In the genomic region with DNA sequence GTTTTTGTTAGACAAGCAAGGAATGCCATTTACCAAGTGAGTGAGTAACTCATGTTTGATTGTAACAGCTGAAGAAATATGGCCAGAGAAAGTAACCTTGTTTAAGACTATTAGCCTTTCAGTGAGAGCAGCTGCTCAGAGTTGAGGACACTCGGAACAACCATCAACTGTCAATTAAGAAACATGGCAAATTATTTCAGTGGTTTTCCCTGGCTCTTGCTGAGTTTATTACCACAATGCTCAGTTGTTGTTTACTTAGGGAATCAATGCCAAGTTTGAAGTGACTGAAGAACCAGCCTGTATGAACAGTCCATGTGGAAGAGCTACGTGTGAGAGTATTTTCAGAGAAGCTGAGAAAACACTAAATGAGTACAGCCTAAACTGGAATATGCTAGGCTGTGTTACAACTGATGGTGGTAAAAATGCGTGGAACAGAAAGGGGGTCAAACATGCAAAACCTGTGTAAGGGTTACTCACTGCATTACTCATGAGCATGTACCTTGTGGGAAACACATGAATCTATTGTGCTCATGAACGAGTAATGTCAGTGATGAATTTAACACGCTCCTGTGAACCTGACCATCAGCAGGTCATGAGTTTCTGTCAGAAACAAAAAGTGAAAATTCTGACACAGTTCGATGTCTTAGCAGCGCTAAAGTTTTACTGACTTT, we compare ENCODE assay signal across 9 cellular contexts. TPM values are rescaled to one million over a fixed set of nuclear protein-coding genes. Genes with fewer than 3 reads are reported as not detected.
DNase-seq lines count a peak whose midpoint lies in the region; ATAC-seq and TF ChIP-seq lines count a peak whose summit lies in the region.
"Had no signal": no experiment of that assay in that cellular context is flagged by ENCODE, and none has a peak within 500 bp of the region (broad histone marks: within the 10 kb centered on the region; RNA-seq: fewer than 3 reads in every experiment).

No MANE protein-coding gene starts in this region.

- no peak for TF ChIP-seq EP300 in tibial nerve (IDR thresholded peaks at IDR 0.05)

- intact Hi-C loops in testis (cut with DNase I; ENCODE audit: low total_unique reads) = no loop called here

- H3K27me3 ChIP-seq in tibial nerve (no peaks in the 10 kb centered on the region), testis (no peaks in the 10 kb centered on the region)

- H3K9me3 ChIP-seq in tibial nerve (no peaks in the 10 kb centered on the region), testis (no peaks in the 10 kb centered on the region)

- H3K4me1 ChIP-seq in tibial nerve (peaks cover 0 to 62% (median 45%) of the 10 kb centered on the region in 4 donors), testis (peaks cover 8% of the 10 kb centered on the region)

- POLR2A ChIA-PET in activated CD8-positive, alpha-beta T cell treated with anti-CD3 and anti-CD28 coated beads, Interleukin-2, amount 10 ng/mL, durations not matched to agents 7 days and 5 days (lab: Charles Lee) = interaction anchor here (0.7 kb wide), 1 partner anchor 47 kb away, joined by 3 read pairs; no protein-coding TSS in a partner anchor

- no peak overlapping the region for H3K27ac Mint-ChIP-seq in activated CD8-positive, alpha-beta T cell treated with anti-CD3 and anti-CD28 coated beads, Interleukin-2, amount 10 ng/mL, durations not matched to agents 7 days and 5 days
- H3K27ac Mint-ChIP-seq in immature natural killer cell = peak overlapping the region; percentile 70 to 91 (median 79)
- H3K27ac Mint-ChIP-seq: T-helper 1 cell treated with Interleukin-12 subunit alpha and Interleukin-12 subunit beta and Interleukin-4 antibody, amounts not matched to agents 30 μg/mL and 1 μg/mL, for 36 hours had no signal

- TF ChIP-seq CTCF in tibial nerve (IDR thresholded peaks at IDR 0.05) (no peak), testis (IDR thresholded peaks at IDR 0.05) (no peak)

- WGBS in tibial nerve, 2 donors = 44 to 53% methylated on average over 7 of the region's 7 CpGs
- WGBS in testis, 2 donors = 69 to 74% methylated on average over 7 of the region's 7 CpGs

- H3K36me3 ChIP-seq in tibial nerve = no peaks in the 10 kb centered on the region
- no peaks in the 10 kb centered on the region for H3K36me3 ChIP-seq in testis (ENCODE audit: low read depth, missing control alignments)

- ATAC-seq in GM19395 (IDR thresholded peaks at IDR 0.05; ENCODE audit: unreplicated experiment) = peak; percentile 85
- ATAC-seq in HG03342 (IDR thresholded peaks at IDR 0.05; ENCODE audit: unreplicated experiment) = peak; percentile 86
- ATAC-seq in activated CD8-positive, alpha-beta T cell treated with anti-CD3 and anti-CD28 coated beads, Interleukin-2, amount 10 ng/mL, durations not matched to agents 7 days and 5 days = peak; percentile 25

- TF ChIP-seq POLR2A in tibial nerve (IDR thresholded peaks at IDR 0.05) = no peak
- no peak for TF ChIP-seq POLR2A in testis (IDR thresholded peaks at IDR 0.05)

- peaks cover 50% of the 10 kb centered on the region for H3K4me1 Mint-ChIP-seq in activated CD8-positive, alpha-beta T cell treated with anti-CD3 and anti-CD28 coated beads, Interleukin-2, amount 10 ng/mL, durations not matched to agents 7 days and 5 days (ENCODE audit: low read depth)
- peaks cover 83 to 100% of the 10 kb centered on the region in 2 donors for H3K4me1 Mint-ChIP-seq in immature natural killer cell

- H3K36me3 Mint-ChIP-seq in activated CD8-positive, alpha-beta T cell treated with anti-CD3 and anti-CD28 coated beads, Interleukin-2, amount 10 ng/mL, durations not matched to agents 7 days and 5 days (ENCODE audit: low read depth) = peaks cover 38% of the 10 kb centered on the region
- peaks cover 0 to 4% (median 4%) of the 10 kb centered on the region in 3 donors for H3K36me3 Mint-ChIP-seq in immature natural killer cell

- no peaks in the 10 kb centered on the region for H3K27me3 Mint-ChIP-seq in activated CD8-positive, alpha-beta T cell treated with anti-CD3 and anti-CD28 coated beads, Interleukin-2, amount 10 ng/mL, durations not matched to agents 7 days and 5 days (ENCODE audit: low read depth)
- peaks cover 2 to 6% (median 6%) of the 10 kb centered on the region in 3 donors for H3K27me3 Mint-ChIP-seq in immature natural killer cell (ENCODE audit: low read depth in 3 of 3)

- CTCF ChIA-PET in activated CD8-positive, alpha-beta T cell treated with anti-CD3 and anti-CD28 coated beads, Interleukin-2, amount 10 ng/mL, durations not matched to agents 7 days and 5 days (lab: Charles Lee) = interaction anchor here (0.9 to 1.6 kb wide), 3 partner anchors 10 to 85 kb away, joined by 3 to 4 read pairs (median 3); no protein-coding TSS in a partner anchor

- H3K27ac ChIP-seq in tibial nerve (peak overlapping the region in 2 of 4 donors; percentile 32 to 63), testis (peak overlapping the region in 1 of 2 donors; percentile 28)

- no peaks in the 10 kb centered on the region for H3K9me3 Mint-ChIP-seq in activated CD8-positive, alpha-beta T cell treated with anti-CD3 and anti-CD28 coated beads, Interleukin-2, amount 10 ng/mL, durations not matched to agents 7 days and 5 days (ENCODE audit: insufficient read depth)
- H3K9me3 Mint-ChIP-seq in immature natural killer cell = no peaks in the 10 kb centered on the region
- H3K9me3 Mint-ChIP-seq: T-helper 1 cell treated with Interleukin-12 subunit alpha and Interleukin-12 subunit beta and Interleukin-4 antibody, amounts not matched to agents 30 μg/mL and 1 μg/mL, for 36 hours had no signal

- H3K4me3 ChIP-seq in tibial nerve = no peak overlapping the region
- no peak overlapping the region for H3K4me3 ChIP-seq in testis

- peak; percentile 76 for DNase-seq in Daoy (ENCODE audit: low read depth)
- no peak for DNase-seq in activated CD8-positive, alpha-beta T cell treated with anti-CD3 and anti-CD28 coated beads, Interleukin-2, amount 10 ng/mL, durations not matched to agents 7 days and 5 days
- peak; percentile 39 to 51 (median 41) for DNase-seq in immature natural killer cell
- no peak for DNase-seq in tibial nerve (ENCODE audit: low spot score in 2 of 2)
- no peak for DNase-seq in testis
- no peak for DNase-seq in cerebellar nuclear complex (lab: John Stamatoyannopoulos, UW)

- no peak overlapping the region for H3K4me3 Mint-ChIP-seq in activated CD8-positive, alpha-beta T cell treated with anti-CD3 and anti-CD28 coated beads, Interleukin-2, amount 10 ng/mL, durations not matched to agents 7 days and 5 days
- H3K4me3 Mint-ChIP-seq in immature natural killer cell = peak overlapping the region; percentile 37 to 74 (median 52)
- H3K4me3 Mint-ChIP-seq: T-helper 1 cell treated with Interleukin-12 subunit alpha and Interleukin-12 subunit beta and Interleukin-4 antibody, amounts not matched to agents 30 μg/mL and 1 μg/mL, for 36 hours had no signal

RNA-seq across cellular contexts. Expression of gene GNA13, which starts 33.7 kb away (rescaled TPM):
- 41.9 and 43.5 TPM in 2 replicates for total RNA-seq in Daoy (2014; rRNA removed; shearing (Covaris generic))
- 10 to 100 TPM; 67.7 to 73.1 TPM for total RNA-seq in activated CD8-positive, alpha-beta T cell treated with anti-CD3 and anti-CD28 coated beads, Interleukin-2, amount 10 ng/mL, durations not matched to agents 7 days and 5 days
- polyA plus RNA-seq in immature natural killer cell = 10 to 100 TPM; 40.0 to 58.3 (median 51.7) TPM
- total RNA-seq in tibial nerve = 10 to 100 TPM; 40.2 to 57.2 (median 45.1) TPM
- 10 to 100 TPM; 57.6 to 71.4 TPM for total RNA-seq in testis
- 29.5 TPM for polyA plus RNA-seq in testis (ENCODE audit: insufficient read depth, low read depth, low replicate concordance)

Comparison
In these comparisons a context has a peak if more than half of its experiments do, and no peak if none do; other contexts are left out.
1. DNase-seq: peak in Daoy (single experiment) and immature natural killer cell (3 of 3); none in activated CD8-positive, alpha-beta T cell treated with anti-CD3 and anti-CD28 coated beads, Interleukin-2, amount 10 ng/mL, durations not matched to agents 7 days and 5 days (single experiment), tibial nerve (0 of 2), testis (single experiment) and cerebellar nuclear complex (0 of 2).
2. ATAC-seq: peak in every context shown above with its lines; median percentile 86 in HG03342; 85 in GM19395; 25 in activated CD8-positive, alpha-beta T cell treated with anti-CD3 and anti-CD28 coated beads, Interleukin-2, amount 10 ng/mL, durations not matched to agents 7 days and 5 days.